In genomic region chr6:52881996-52882841, GRCh38 we compare ENCODE assay signal across 1 cellular context.
TF ChIP-seq lines count a peak whose summit lies in the region.

No MANE protein-coding gene starts in this region.

TF ChIP-seq in HepG2, 621 proteins besides CTCF, POLR2A, EP300 and RAD21 (continued from another document and continues in another):
- TF ChIP-seq, protein P1, sequence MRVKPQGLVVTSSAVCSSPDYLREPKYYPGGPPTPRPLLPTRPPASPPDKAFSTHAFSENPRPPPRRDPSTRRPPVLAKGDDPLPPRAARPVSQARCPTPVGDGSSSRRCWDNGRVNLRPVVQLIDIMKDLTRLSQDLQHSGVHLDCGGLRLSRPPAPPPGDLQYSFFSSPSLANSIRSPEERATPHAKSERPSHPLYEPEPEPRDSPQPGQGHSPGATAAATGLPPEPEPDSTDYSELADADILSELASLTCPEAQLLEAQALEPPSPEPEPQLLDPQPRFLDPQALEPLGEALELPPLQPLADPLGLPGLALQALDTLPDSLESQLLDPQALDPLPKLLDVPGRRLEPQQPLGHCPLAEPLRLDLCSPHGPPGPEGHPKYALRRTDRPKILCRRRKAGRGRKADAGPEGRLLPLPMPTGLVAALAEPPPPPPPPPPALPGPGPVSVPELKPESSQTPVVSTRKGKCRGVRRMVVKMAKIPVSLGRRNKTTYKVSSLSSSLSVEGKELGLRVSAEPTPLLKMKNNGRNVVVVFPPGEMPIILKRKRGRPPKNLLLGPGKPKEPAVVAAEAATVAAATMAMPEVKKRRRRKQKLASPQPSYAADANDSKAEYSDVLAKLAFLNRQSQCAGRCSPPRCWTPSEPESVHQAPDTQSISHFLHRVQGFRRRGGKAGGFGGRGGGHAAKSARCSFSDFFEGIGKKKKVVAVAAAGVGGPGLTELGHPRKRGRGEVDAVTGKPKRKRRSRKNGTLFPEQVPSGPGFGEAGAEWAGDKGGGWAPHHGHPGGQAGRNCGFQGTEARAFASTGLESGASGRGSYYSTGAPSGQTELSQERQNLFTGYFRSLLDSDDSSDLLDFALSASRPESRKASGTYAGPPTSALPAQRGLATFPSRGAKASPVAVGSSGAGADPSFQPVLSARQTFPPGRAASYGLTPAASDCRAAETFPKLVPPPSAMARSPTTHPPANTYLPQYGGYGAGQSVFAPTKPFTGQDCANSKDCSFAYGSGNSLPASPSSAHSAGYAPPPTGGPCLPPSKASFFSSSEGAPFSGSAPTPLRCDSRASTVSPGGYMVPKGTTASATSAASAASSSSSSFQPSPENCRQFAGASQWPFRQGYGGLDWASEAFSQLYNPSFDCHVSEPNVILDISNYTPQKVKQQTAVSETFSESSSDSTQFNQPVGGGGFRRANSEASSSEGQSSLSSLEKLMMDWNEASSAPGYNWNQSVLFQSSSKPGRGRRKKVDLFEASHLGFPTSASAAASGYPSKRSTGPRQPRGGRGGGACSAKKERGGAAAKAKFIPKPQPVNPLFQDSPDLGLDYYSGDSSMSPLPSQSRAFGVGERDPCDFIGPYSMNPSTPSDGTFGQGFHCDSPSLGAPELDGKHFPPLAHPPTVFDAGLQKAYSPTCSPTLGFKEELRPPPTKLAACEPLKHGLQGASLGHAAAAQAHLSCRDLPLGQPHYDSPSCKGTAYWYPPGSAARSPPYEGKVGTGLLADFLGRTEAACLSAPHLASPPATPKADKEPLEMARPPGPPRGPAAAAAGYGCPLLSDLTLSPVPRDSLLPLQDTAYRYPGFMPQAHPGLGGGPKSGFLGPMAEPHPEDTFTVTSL (CRISPR knock-in tag; IDR thresholded peaks at IDR 0.05; ENCODE audit: borderline replicate concordance): no peak
- TF ChIP-seq ZNF607 (CRISPR knock-in tag; IDR thresholded peaks at IDR 0.05; ENCODE audit: borderline replicate concordance) (no peak), MTERF4 (CRISPR knock-in tag; IDR thresholded peaks at IDR 0.05) (0 out of 2 replicates have a peak, but pooled peaks have one; percentile 39), ZNF326 (CRISPR knock-in tag; IDR thresholded peaks at IDR 0.05; ENCODE audit: borderline replicate concordance) (no peak), ZNF646 (CRISPR knock-in tag; IDR thresholded peaks at IDR 0.05) (no peak), ZBTB38 (CRISPR knock-in tag; IDR thresholded peaks at IDR 0.05) (no peak), ZNF772 (CRISPR knock-in tag; IDR thresholded peaks at IDR 0.05) (peak; percentile 71; the same call in 1 of the 2 replicates), NR1H2 (CRISPR knock-in tag; IDR thresholded peaks at IDR 0.05; ENCODE audit: borderline replicate concordance, low read depth) (no peak), KAT8 (CRISPR knock-in tag; IDR thresholded peaks at IDR 0.05) (0 out of 2 replicates have a peak, but pooled peaks have one; percentile 59), ZNF780A (CRISPR knock-in tag; IDR thresholded peaks at IDR 0.05) (no peak), ZNF747 (CRISPR knock-in tag; IDR thresholded peaks at IDR 0.05; ENCODE audit: borderline replicate concordance) (no peak), ZNF101 (CRISPR knock-in tag; IDR thresholded peaks at IDR 0.05; ENCODE audit: borderline replicate concordance, low read depth) (no peak), GZF1 (CRISPR knock-in tag; IDR thresholded peaks at IDR 0.05) (no peak), ZNF7 (CRISPR knock-in tag; IDR thresholded peaks at IDR 0.05) (no peak), SAP130 (CRISPR knock-in tag; IDR thresholded peaks at IDR 0.05; ENCODE audit: low read depth) (peak; percentile 48), ZNF891 (CRISPR knock-in tag; IDR thresholded peaks at IDR 0.05) (0 out of 2 replicates have a peak, but pooled peaks have one; percentile 60), PCBP1 (IDR thresholded peaks at IDR 0.05; ENCODE audit: borderline replicate concordance, low read depth, low read length) (no peak), CBX1 (IDR thresholded peaks at IDR 0.05; ENCODE audit: low read depth) (no peak), NFE2 (CRISPR knock-in tag; IDR thresholded peaks at IDR 0.05) (no peak), FOSL2 (CRISPR knock-in tag; IDR thresholded peaks at IDR 0.05) (peak; percentile 35; the same call in 1 of the 2 replicates), ZNF761 (CRISPR knock-in tag; conservative IDR thresholded peaks at IDR 0.05) (no peak), ZNF136 (CRISPR knock-in tag; IDR thresholded peaks at IDR 0.05; ENCODE audit: low read depth) (no peak), SYNCRIP (IDR thresholded peaks at IDR 0.05; ENCODE audit: insufficient read depth, low read depth, low read length) (no peak), ZNF512 (CRISPR knock-in tag; IDR thresholded peaks at IDR 0.05) (no peak), PHB2 (IDR thresholded peaks at IDR 0.05; ENCODE audit: partially characterized antibody) (no peak), MBD4 (IDR thresholded peaks at IDR 0.05; ENCODE audit: borderline replicate concordance, low read length) (no peak), MIER3 (CRISPR knock-in tag; IDR thresholded peaks at IDR 0.05; ENCODE audit: borderline replicate concordance) (no peak), TCF7L2 (IDR thresholded peaks at IDR 0.05; ENCODE audit: low read depth, low read length) (no peak), ZNF564 (CRISPR knock-in tag; IDR thresholded peaks at IDR 0.05) (no peak), MTF2 (CRISPR knock-in tag; IDR thresholded peaks at IDR 0.05; ENCODE audit: borderline replicate concordance) (peak; percentile 80; the same call in 1 of the 2 replicates), SRY (CRISPR knock-in tag; IDR thresholded peaks at IDR 0.05) (no peak), ZNF20 (CRISPR knock-in tag; IDR thresholded peaks at IDR 0.05) (no peak), ZFP37 (CRISPR knock-in tag; IDR thresholded peaks at IDR 0.05; ENCODE audit: borderline replicate concordance) (no peak), PAXIP1 (CRISPR knock-in tag; conservative IDR thresholded peaks at IDR 0.05) (0 out of 2 replicates have a peak, but pooled peaks have one; percentile 22), FOXC1 (CRISPR knock-in tag; IDR thresholded peaks at IDR 0.05; ENCODE audit: borderline replicate concordance) (no peak; the same call in 1 of the 2 replicates), NONO (IDR thresholded peaks at IDR 0.05) (no peak), NONO (CRISPR knock-in tag; conservative IDR thresholded peaks at IDR 0.05) (no peak), RFXANK (CRISPR knock-in tag; IDR thresholded peaks at IDR 0.05) (no peak)
- TF ChIP-seq, protein P2, sequence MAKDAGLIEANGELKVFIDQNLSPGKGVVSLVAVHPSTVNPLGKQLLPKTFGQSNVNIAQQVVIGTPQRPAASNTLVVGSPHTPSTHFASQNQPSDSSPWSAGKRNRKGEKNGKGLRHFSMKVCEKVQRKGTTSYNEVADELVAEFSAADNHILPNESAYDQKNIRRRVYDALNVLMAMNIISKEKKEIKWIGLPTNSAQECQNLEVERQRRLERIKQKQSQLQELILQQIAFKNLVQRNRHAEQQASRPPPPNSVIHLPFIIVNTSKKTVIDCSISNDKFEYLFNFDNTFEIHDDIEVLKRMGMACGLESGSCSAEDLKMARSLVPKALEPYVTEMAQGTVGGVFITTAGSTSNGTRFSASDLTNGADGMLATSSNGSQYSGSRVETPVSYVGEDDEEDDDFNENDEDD (CRISPR knock-in tag; IDR thresholded peaks at IDR 0.05; ENCODE audit: borderline replicate concordance): no peak
- TF ChIP-seq, protein P3, sequence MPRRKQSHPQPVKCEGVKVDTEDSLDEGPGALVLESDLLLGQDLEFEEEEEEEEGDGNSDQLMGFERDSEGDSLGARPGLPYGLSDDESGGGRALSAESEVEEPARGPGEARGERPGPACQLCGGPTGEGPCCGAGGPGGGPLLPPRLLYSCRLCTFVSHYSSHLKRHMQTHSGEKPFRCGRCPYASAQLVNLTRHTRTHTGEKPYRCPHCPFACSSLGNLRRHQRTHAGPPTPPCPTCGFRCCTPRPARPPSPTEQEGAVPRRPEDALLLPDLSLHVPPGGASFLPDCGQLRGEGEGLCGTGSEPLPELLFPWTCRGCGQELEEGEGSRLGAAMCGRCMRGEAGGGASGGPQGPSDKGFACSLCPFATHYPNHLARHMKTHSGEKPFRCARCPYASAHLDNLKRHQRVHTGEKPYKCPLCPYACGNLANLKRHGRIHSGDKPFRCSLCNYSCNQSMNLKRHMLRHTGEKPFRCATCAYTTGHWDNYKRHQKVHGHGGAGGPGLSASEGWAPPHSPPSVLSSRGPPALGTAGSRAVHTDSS (CRISPR knock-in tag; conservative IDR thresholded peaks at IDR 0.05): no peak
